Comparison of ENCODE assay signal across 1 cellular context in genomic region chr6:125815050-125815910, GRCh38.
TF ChIP-seq lines count a peak whose summit lies in the region.

No MANE protein-coding gene starts in this region.

TF ChIP-seq in IMR-90, 13 proteins besides CTCF, POLR2A, EP300 and RAD21 (continued from another document):
- no peak for TF ChIP-seq ELK1 (IDR thresholded peaks at IDR 0.05; ENCODE audit: borderline replicate concordance, low read depth, low read length)
- TF ChIP-seq MXI1 (IDR thresholded peaks at IDR 0.05; ENCODE audit: borderline replicate concordance, low read depth, low read length) = no peak
- TF ChIP-seq NFE2L2 (IDR thresholded peaks at IDR 0.05; ENCODE audit: low read depth, low read length) = no peak
- TF ChIP-seq MAFK (IDR thresholded peaks at IDR 0.05; ENCODE audit: low read depth, low read length) = no peak
- TF ChIP-seq CHD1 (IDR thresholded peaks at IDR 0.05; ENCODE audit: low read depth, low read length) = no peak
- TF ChIP-seq RCOR1 (IDR thresholded peaks at IDR 0.05; ENCODE audit: insufficient replicate concordance, low read length) = no peak
- TF ChIP-seq USF2 (IDR thresholded peaks at IDR 0.05; ENCODE audit: low read depth, low read length) = no peak
- no peak for TF ChIP-seq BHLHE40 (IDR thresholded peaks at IDR 0.05; ENCODE audit: low read depth, low read length)
- TF ChIP-seq SMC3 (IDR thresholded peaks at IDR 0.05; ENCODE audit: low read depth, low read length) = no peak
